Comparison of ENCODE assay signal across 15 cellular contexts in genomic region chr3:191070201-191070600, GRCh38.
DNase-seq lines count a peak whose midpoint lies in the region; ATAC-seq and TF ChIP-seq lines count a peak whose summit lies in the region.
"Had no signal": no experiment of that assay in that cellular context is flagged by ENCODE, and none has a peak within 500 bp of the region (broad histone marks: within the 10 kb centered on the region; RNA-seq: fewer than 3 reads in every experiment).

No MANE protein-coding gene starts in this region.

- no TSS peak for BruUV-seq in mammary epithelial cell (replicated peaks; lab: Mats Ljungman, UMichigan)

- peak overlapping the region; percentile 58 for H3K4me2 ChIP-seq in mammary epithelial cell (ENCODE audit: insufficient read depth, low read depth, low read length)
- H3K4me2 ChIP-seq: BLaER1 treated with 17β-estradiol and CSF1 and Interleukin-3, amounts not matched to agents 10 nM and 100 nM had no signal

- H3K27me3 ChIP-seq in mammary epithelial cell (ENCODE audit: insufficient read depth, low read length): no peaks in the 10 kb centered on the region
- no peaks in the 10 kb centered on the region for H3K27me3 ChIP-seq in body of pancreas
- H3K27me3 ChIP-seq: BLaER1 treated with 17β-estradiol and CSF1 and Interleukin-3, amounts not matched to agents 10 nM and 100 nM; vagina had no signal

- H3K36me3 ChIP-seq in mammary epithelial cell (ENCODE audit: insufficient read depth, low read length): no peaks in the 10 kb centered on the region
- H3K36me3 ChIP-seq in body of pancreas (replicated peaks in 1 of 2; ENCODE audit: insufficient read depth in 1 of 2, low read depth in 2 of 2): no peaks in the 10 kb centered on the region
- H3K36me3 ChIP-seq: BLaER1 treated with 17β-estradiol and CSF1 and Interleukin-3, amounts not matched to agents 10 nM and 100 nM; vagina had no signal

- TF ChIP-seq CTCF in AG10803 (conservative IDR thresholded peaks at IDR 0.05; ENCODE audit: low read length) (no peak), mammary epithelial cell (conservative IDR thresholded peaks at IDR 0.05 in 1 of 2, IDR thresholded peaks at IDR 0.05 in 1 of 2; ENCODE audit: extremely low read depth in 1 of 2, insufficient read depth in 1 of 2, low read depth in 1 of 2, low read length in 2 of 2) (no peak), glutamatergic neuron (IDR thresholded peaks at IDR 0.05; ENCODE audit: partially characterized antibody, unreplicated experiment) (no peak), body of pancreas (IDR thresholded peaks at IDR 0.05) (no peak)

- peak; percentile 81 for DNase-seq in AG10803 (ENCODE audit: low read depth)
- DNase-seq in NCI-H226: peak; percentile 96
- DNase-seq in mammary epithelial cell: peak; percentile 92
- DNase-seq in kidney tubule cell (ENCODE audit: low spot score): peak; percentile 93
- no peak for DNase-seq in glutamatergic neuron
- DNase-seq in body of pancreas: no peak
- DNase-seq: activated CD4-positive, alpha-beta memory T cell treated with anti-CD3 and anti-CD28 coated beads, Interleukin-2, amount 10 ng/mL, durations not matched to agents 7 days and 5 days; activated effector memory CD4-positive, alpha-beta T cell treated with Interleukin-2 at 50 U/mL for 16 hours; NCI-H510A; SHP77 had no signal

- dilution Hi-C loops in mammary epithelial cell (cut with HindIII; ENCODE audit: low sequenced_read_pairs): no loop called here

- H3K9ac ChIP-seq in mammary epithelial cell (ENCODE audit: insufficient read depth, low read length): no peak overlapping the region
- H3K9ac ChIP-seq: BLaER1 treated with 17β-estradiol and CSF1 and Interleukin-3, amounts not matched to agents 10 nM and 100 nM had no signal

- H2AFZ ChIP-seq in mammary epithelial cell (ENCODE audit: low read depth, low read length): peak overlapping the region; percentile 0

- no peak for TF ChIP-seq POLR2A in body of pancreas (IDR thresholded peaks at IDR 0.05)

- 0% methylated on average over 2 of the region's 2 CpGs for WGBS in mammary epithelial cell (ENCODE audit: low coverage, missing lambda C conversion rate)
- 44 to 53% methylated on average over 2 of the region's 2 CpGs for WGBS in body of pancreas, 2 donors

- peaks cover 7% of the 10 kb centered on the region for H3K4me1 Mint-ChIP-seq in glutamatergic neuron (ENCODE audit: low read depth, unreplicated experiment)
- H3K4me1 Mint-ChIP-seq: activated CD4-positive, alpha-beta memory T cell treated with anti-CD3 and anti-CD28 coated beads, Interleukin-2, amount 10 ng/mL, durations not matched to agents 7 days and 5 days; stimulated activated effector memory CD8-positive, alpha-beta T cell treated with anti-CD3 and anti-CD28 coated beads, Interleukin-12 subunit alpha, Interleukin-12 subunit beta, amount 100 ng/mL, for 72 hours had no signal

- H3K27ac ChIP-seq in mammary epithelial cell (ENCODE audit: insufficient read depth, low read depth, low read length): peak overlapping the region; percentile 45
- H3K27ac ChIP-seq in body of pancreas: no peak overlapping the region
- H3K27ac ChIP-seq: BLaER1 treated with 17β-estradiol and CSF1 and Interleukin-3, amounts not matched to agents 10 nM and 100 nM; vagina had no signal

- no peaks in the 10 kb centered on the region for H3K9me3 Mint-ChIP-seq in glutamatergic neuron (ENCODE audit: unreplicated experiment)
- H3K9me3 Mint-ChIP-seq: activated CD4-positive, alpha-beta memory T cell treated with anti-CD3 and anti-CD28 coated beads, Interleukin-2, amount 10 ng/mL, durations not matched to agents 7 days and 5 days had no signal

- intact Hi-C loops in mammary epithelial cell (cut with micrococcal nuclease): no loop called here
- intact Hi-C loops in body of pancreas (cut with DNase I): no loop called here

- no peak for ATAC-seq in GM18861 (IDR thresholded peaks at IDR 0.05; ENCODE audit: unreplicated experiment)
- ATAC-seq in body of pancreas: no peak
- ATAC-seq in HG02981 (IDR thresholded peaks at IDR 0.05; ENCODE audit: unreplicated experiment): no peak
- ATAC-seq: stimulated activated effector memory CD8-positive, alpha-beta T cell treated with anti-CD3 and anti-CD28 coated beads, Interleukin-12 subunit alpha, Interleukin-12 subunit beta, amount 100 ng/mL, for 72 hours had no signal

- in situ Hi-C loops in mammary epithelial cell (cut with MboI; ENCODE audit: low sequenced_read_pairs in 2 of 2): loop anchor here in 1 of 2 donors (25.0 kb wide), 1 partner anchor 358 kb away; no protein-coding TSS in a partner anchor

- H3K4me3 ChIP-seq in AG10803 (ENCODE audit: low read length) (no peak overlapping the region), mammary epithelial cell (replicated peaks in 1 of 3; ENCODE audit: insufficient read depth in 1 of 3, low read depth in 2 of 3, low read length in 3 of 3) (no peak overlapping the region), body of pancreas (no peak overlapping the region)
- H3K4me3 ChIP-seq: BLaER1 treated with 17β-estradiol and CSF1 and Interleukin-3, amounts not matched to agents 10 nM and 100 nM; vagina had no signal

- CTCF ChIA-PET in mammary epithelial cell (lab: Charles Lee; ENCODE audit: low non-redundant PET): no interaction called here

- H3K9me3 ChIP-seq in mammary epithelial cell (replicated peaks; ENCODE audit: insufficient read depth, low read length) (no peaks in the 10 kb centered on the region), body of pancreas (no peaks in the 10 kb centered on the region)
- H3K9me3 ChIP-seq: BLaER1 treated with 17β-estradiol and CSF1 and Interleukin-3, amounts not matched to agents 10 nM and 100 nM; vagina had no signal

- H4K20me1 ChIP-seq in mammary epithelial cell (ENCODE audit: insufficient read depth, low read length): no peaks in the 10 kb centered on the region
- H4K20me1 ChIP-seq: BLaER1 treated with 17β-estradiol and CSF1 and Interleukin-3, amounts not matched to agents 10 nM and 100 nM had no signal

- no peak overlapping the region for H3K4me3 Mint-ChIP-seq in glutamatergic neuron (ENCODE audit: unreplicated experiment)
- H3K4me3 Mint-ChIP-seq: activated CD4-positive, alpha-beta memory T cell treated with anti-CD3 and anti-CD28 coated beads, Interleukin-2, amount 10 ng/mL, durations not matched to agents 7 days and 5 days; stimulated activated effector memory CD8-positive, alpha-beta T cell treated with anti-CD3 and anti-CD28 coated beads, Interleukin-12 subunit alpha, Interleukin-12 subunit beta, amount 100 ng/mL, for 72 hours had no signal

- no peaks in the 10 kb centered on the region for H3K79me2 ChIP-seq in mammary epithelial cell (ENCODE audit: insufficient read depth, low read length)

- H3K36me3 Mint-ChIP-seq in glutamatergic neuron (ENCODE audit: unreplicated experiment): no peaks in the 10 kb centered on the region
- H3K36me3 Mint-ChIP-seq: stimulated activated effector memory CD8-positive, alpha-beta T cell treated with anti-CD3 and anti-CD28 coated beads, Interleukin-12 subunit alpha, Interleukin-12 subunit beta, amount 100 ng/mL, for 72 hours had no signal

- H3K27me3 Mint-ChIP-seq in glutamatergic neuron (ENCODE audit: unreplicated experiment): no peaks in the 10 kb centered on the region
- H3K27me3 Mint-ChIP-seq: activated CD4-positive, alpha-beta memory T cell treated with anti-CD3 and anti-CD28 coated beads, Interleukin-2, amount 10 ng/mL, durations not matched to agents 7 days and 5 days had no signal

- no peak overlapping the region for H3K27ac Mint-ChIP-seq in glutamatergic neuron (ENCODE audit: unreplicated experiment)
- H3K27ac Mint-ChIP-seq: activated CD4-positive, alpha-beta memory T cell treated with anti-CD3 and anti-CD28 coated beads, Interleukin-2, amount 10 ng/mL, durations not matched to agents 7 days and 5 days; stimulated activated effector memory CD8-positive, alpha-beta T cell treated with anti-CD3 and anti-CD28 coated beads, Interleukin-12 subunit alpha, Interleukin-12 subunit beta, amount 100 ng/mL, for 72 hours had no signal

- peaks cover 53% of the 10 kb centered on the region for H3K4me1 ChIP-seq in mammary epithelial cell (ENCODE audit: insufficient read depth, low read length)
- no peaks in the 10 kb centered on the region for H3K4me1 ChIP-seq in body of pancreas
- H3K4me1 ChIP-seq: BLaER1 treated with 17β-estradiol and CSF1 and Interleukin-3, amounts not matched to agents 10 nM and 100 nM; vagina had no signal

Comparison
In these comparisons a context has a peak if more than half of its experiments do, and no peak if none do; other contexts are left out.
1. DNase-seq: peak in AG10803 (single experiment), NCI-H226 (single experiment), mammary epithelial cell (single experiment) and kidney tubule cell (single experiment); none in glutamatergic neuron (single experiment) and body of pancreas (0 of 4).